1 cellular context compared by ENCODE assay signal in genomic region chr9:34048730-34049629, GRCh38.
A peak's percentile ranks its signal among the peaks of the same experiment; 100 is the strongest.
TF ChIP-seq lines count a peak whose summit lies in the region.

TSS of gene UBAP2 (minus strand) at chr9:34048887. CDS start at chr9:34017148, 31,739 bp downstream.

TF ChIP-seq in HepG2, 621 proteins besides CTCF, POLR2A, EP300 and RAD21 (continued from another document and continues in another):
- TF ChIP-seq ZBTB43 (CRISPR knock-in tag; conservative IDR thresholded peaks at IDR 0.05) (peak; percentile 81), ZNF710 (CRISPR knock-in tag; IDR thresholded peaks at IDR 0.05; ENCODE audit: borderline replicate concordance) (peak; percentile 70), ZNF790 (CRISPR knock-in tag; IDR thresholded peaks at IDR 0.05; ENCODE audit: borderline replicate concordance) (peak; percentile 60; the same call in 1 of the 2 replicates), STAT6 (CRISPR knock-in tag; IDR thresholded peaks at IDR 0.05; ENCODE audit: borderline replicate concordance) (0 out of 2 replicates have a peak, but pooled peaks have one; percentile 15), ZNF850 (CRISPR knock-in tag; conservative IDR thresholded peaks at IDR 0.05) (no peak), ZNF431 (CRISPR knock-in tag; IDR thresholded peaks at IDR 0.05; ENCODE audit: borderline replicate concordance, low read depth) (peak; percentile 66; the same call in 1 of the 2 replicates), ZNF772 (CRISPR knock-in tag; IDR thresholded peaks at IDR 0.05) (peak; percentile 74), PHF5A (CRISPR knock-in tag; IDR thresholded peaks at IDR 0.05; ENCODE audit: low read depth, unreplicated experiment) (no peak), ZBTB42 (CRISPR knock-in tag; IDR thresholded peaks at IDR 0.05) (peak; percentile 84; the same call in 1 of the 2 replicates), ZNF205 (CRISPR knock-in tag; IDR thresholded peaks at IDR 0.05) (peak; percentile 61; the same call in 1 of the 2 replicates), ZBTB34 (CRISPR knock-in tag; IDR thresholded peaks at IDR 0.05) (peak; percentile 84), ATF6 (CRISPR knock-in tag; conservative IDR thresholded peaks at IDR 0.05) (no peak; the same call in 1 of the 2 replicates), AKNA (CRISPR knock-in tag; IDR thresholded peaks at IDR 0.05; ENCODE audit: borderline replicate concordance) (0 out of 2 replicates have a peak, but pooled peaks have one; percentile 40), SIN3A (IDR thresholded peaks at IDR 0.05; ENCODE audit: borderline replicate concordance, low read depth, low read length) (peak; percentile 67; the same call in 1 of the 2 replicates), GLMP (CRISPR knock-in tag; IDR thresholded peaks at IDR 0.05; ENCODE audit: borderline replicate concordance) (no peak), SP5 (CRISPR knock-in tag; IDR thresholded peaks at IDR 0.05; ENCODE audit: borderline replicate concordance, low read depth) (peak; percentile 48), NRL (CRISPR knock-in tag; IDR thresholded peaks at IDR 0.05; ENCODE audit: borderline replicate concordance) (peak; percentile 67), KMT2B (CRISPR knock-in tag; IDR thresholded peaks at IDR 0.05) (peak; percentile 81), NFE2 (CRISPR knock-in tag; IDR thresholded peaks at IDR 0.05) (no peak), GMEB1 (CRISPR knock-in tag; IDR thresholded peaks at IDR 0.05; ENCODE audit: borderline replicate concordance) (peak; percentile 90), E2F5 (CRISPR knock-in tag; conservative IDR thresholded peaks at IDR 0.05) (peak; percentile 95), ZBTB3 (CRISPR knock-in tag; IDR thresholded peaks at IDR 0.05; ENCODE audit: borderline replicate concordance, low read depth) (peak; percentile 86; the same call in 1 of the 2 replicates), ZNF770 (CRISPR knock-in tag; IDR thresholded peaks at IDR 0.05) (peak; percentile 23; the same call in 1 of the 2 replicates), KAT7 (CRISPR knock-in tag; IDR thresholded peaks at IDR 0.05; ENCODE audit: borderline replicate concordance) (peak; percentile 93; the same call in 1 of the 2 replicates), ZFP36 (IDR thresholded peaks at IDR 0.05; ENCODE audit: borderline replicate concordance, low read depth, low read length, partially characterized antibody) (no peak), SRY (CRISPR knock-in tag; IDR thresholded peaks at IDR 0.05) (no peak; the same call in 1 of the 2 replicates), ZNF691 (CRISPR knock-in tag; IDR thresholded peaks at IDR 0.05; ENCODE audit: borderline replicate concordance, low read depth) (peak; percentile 70), ETV5 (CRISPR knock-in tag; IDR thresholded peaks at IDR 0.05; ENCODE audit: borderline replicate concordance) (peak; percentile 38; the same call in 1 of the 2 replicates)
